Comparison of ENCODE assay signal across 31 cellular contexts in genomic region chr19:55471266-55471665, GRCh38. TPM values are rescaled to one million over a fixed set of nuclear protein-coding genes. Genes with fewer than 3 reads are reported as not detected.
A peak's percentile ranks its signal among the peaks of the same experiment; 100 is the strongest.
DNase-seq lines count a peak whose midpoint lies in the region; ATAC-seq and TF ChIP-seq lines count a peak whose summit lies in the region.
"Had no signal": no experiment of that assay in that cellular context is flagged by ENCODE, and none has a peak within 500 bp of the region (broad histone marks: within the 10 kb centered on the region; RNA-seq: fewer than 3 reads in every experiment).

No MANE protein-coding gene starts in this region.

- DNase-seq in NCI-H69 (lab: John Stamatoyannopoulos, UW) (peak; percentile 63), mesenchymal stem cell (no peak), substantia nigra (lab: John Stamatoyannopoulos, UW) (no peak), 8988T (no peak)
- DNase-seq in CD8-positive, alpha-beta T cell, result no peak
- DNase-seq: AML-193; CD4-positive, alpha-beta T cell; COR-L47; GDM1; GM23248; H7; Karpas-422; NCI-H1105; NCI-H1436 treated with DMSO at 0.1 percent for 48 hours; NCI-H2081; NCI-H2171; NCI-H226; NCI-H510A; NCI-H774; Right ventricle myocardium superior; T-helper 1 cell had no signal

- H3K4me2 ChIP-seq in mesenchymal stem cell (ENCODE audit: low read length, poor library complexity, severe bottlenecking), result no peak overlapping the region
- H3K4me2 ChIP-seq: A549; BLaER1 treated with 17β-estradiol and CSF1 and Interleukin-3, amounts not matched to agents 10 nM and 100 nM had no signal

- no peak overlapping the region for H4K91ac ChIP-seq in mesenchymal stem cell (ENCODE audit: low read length)

- peaks cover 6% of the 10 kb centered on the region for H3K4me1 Mint-ChIP-seq in CD8-positive, alpha-beta T cell (ENCODE audit: low read depth)

- no peak overlapping the region for H3K23ac ChIP-seq in mesenchymal stem cell (ENCODE audit: low read length in 2 of 2)

- no peak overlapping the region for H3K4me3 Mint-ChIP-seq in CD8-positive, alpha-beta T cell
- H3K4me3 Mint-ChIP-seq: CD4-positive, alpha-beta T cell had no signal

- intact Hi-C loops in CD8-positive, alpha-beta T cell (cut with DNase I, micrococcal nuclease), result loop anchor here in 1 of 2 experiments (10.0 kb wide), 1 partner anchor 1006 kb away; the partner anchor contains the start of gene LENG9

- H3K36me3 Mint-ChIP-seq in CD8-positive, alpha-beta T cell, result no peaks in the 10 kb centered on the region

- no peaks in the 10 kb centered on the region for H3K79me1 ChIP-seq in mesenchymal stem cell (replicated peaks; ENCODE audit: low read length, poor library complexity, severe bottlenecking)

- H2AFZ ChIP-seq in mesenchymal stem cell (ENCODE audit: low read depth, low read length), result no peak overlapping the region
- H2AFZ ChIP-seq: GM23248 had no signal

- H3K9me3 ChIP-seq in HEK293 (ENCODE audit: control insufficient read depth, insufficient read depth, low read depth, low read length) (no peaks in the 10 kb centered on the region), mesenchymal stem cell (ENCODE audit: control insufficient read depth, low read length) (no peaks in the 10 kb centered on the region)
- no peaks in the 10 kb centered on the region for H3K9me3 ChIP-seq in CD8-positive, alpha-beta T cell (ENCODE audit: low read length)
- H3K9me3 ChIP-seq: A549; BLaER1 treated with 17β-estradiol and CSF1 and Interleukin-3, amounts not matched to agents 10 nM and 100 nM; SJSA1 had no signal

- no peak overlapping the region for H2BK12ac ChIP-seq in mesenchymal stem cell (ENCODE audit: low read length in 2 of 2)

- WGBS in mesenchymal stem cell, result 97% methylated on average over 13 of the region's 13 CpGs

- TF ChIP-seq CTCF in 22Rv1 (IDR thresholded peaks at IDR 0.05) (no peak), HEK293 (tag by site-specific recombination; IDR thresholded peaks at IDR 0.05) (no peak)
- no peak for TF ChIP-seq CTCF in CD8-positive, alpha-beta T cell (IDR thresholded peaks at IDR 0.05)

- H3K4ac ChIP-seq in mesenchymal stem cell (ENCODE audit: low read depth in 1 of 2, low read length in 2 of 2), result no peak overlapping the region

- POLR2A ChIA-PET in HEK293 (lab: Yijun Ruan, JAX), result interaction anchor here (1.2 kb wide), 1 partner anchor 10 kb away, joined by 4 read pairs; the partner anchor contains the start of gene ISOC2
- POLR2A ChIA-PET in CD8-positive, alpha-beta T cell (lab: Charles Lee), result no interaction called here

- H3K4me1 ChIP-seq in HEK293 (ENCODE audit: control insufficient read depth, insufficient read depth, low read length), result 0 out of 2 replicates have a peak, but pooled peaks cover 2% of the 10 kb centered on the region
- H3K4me1 ChIP-seq in mesenchymal stem cell (ENCODE audit: control insufficient read depth, insufficient read depth, low read depth, low read length), result peaks cover 44% of the 10 kb centered on the region
- peaks cover 8% of the 10 kb centered on the region for H3K4me1 ChIP-seq in CD8-positive, alpha-beta T cell (ENCODE audit: insufficient read depth, low read length)

- H2BK15ac ChIP-seq in mesenchymal stem cell (ENCODE audit: low read depth, poor library complexity, severe bottlenecking), result no peak overlapping the region

- peak overlapping the region; percentile 54 for H2AK5ac ChIP-seq in mesenchymal stem cell (ENCODE audit: low read length, severe bottlenecking)

- no peaks in the 10 kb centered on the region for H3K9me3 Mint-ChIP-seq in CD8-positive, alpha-beta T cell
- H3K9me3 Mint-ChIP-seq: CD4-positive, alpha-beta T cell had no signal

- no peak for ATAC-seq in CD8-positive, alpha-beta T cell
- ATAC-seq in HG03175 (IDR thresholded peaks at IDR 0.05; ENCODE audit: unreplicated experiment), result no peak
- ATAC-seq: A549, GM12878 had no signal

- H3K27me3 ChIP-seq in mesenchymal stem cell (ENCODE audit: control insufficient read depth in 1 of 2, insufficient read depth in 1 of 2, low read length in 2 of 2), result no peaks in the 10 kb centered on the region
- H3K27me3 ChIP-seq in CD8-positive, alpha-beta T cell (ENCODE audit: insufficient read depth, low read length), result no peaks in the 10 kb centered on the region
- H3K27me3 ChIP-seq: BLaER1 treated with 17β-estradiol and CSF1 and Interleukin-3, amounts not matched to agents 10 nM and 100 nM; SJSA1 had no signal

- no peak overlapping the region for H3K18ac ChIP-seq in mesenchymal stem cell (ENCODE audit: low read depth in 1 of 2, low read length in 2 of 2)

- no peaks in the 10 kb centered on the region for H3K36me3 ChIP-seq in HEK293 (ENCODE audit: control insufficient read depth in 2 of 2, insufficient read depth in 1 of 2, low read length in 2 of 2)
- H3K36me3 ChIP-seq in mesenchymal stem cell (ENCODE audit: control insufficient read depth in 1 of 2, insufficient read depth in 2 of 2, low read depth in 1 of 2, low read length in 2 of 2), result no peaks in the 10 kb centered on the region
- H3K36me3 ChIP-seq in CD8-positive, alpha-beta T cell (ENCODE audit: insufficient read depth, low read length), result no peaks in the 10 kb centered on the region
- H3K36me3 ChIP-seq: BLaER1 treated with 17β-estradiol and CSF1 and Interleukin-3, amounts not matched to agents 10 nM and 100 nM; SJSA1 had no signal

- no peaks in the 10 kb centered on the region for H3K27me3 Mint-ChIP-seq in CD8-positive, alpha-beta T cell (ENCODE audit: low read depth)
- H3K27me3 Mint-ChIP-seq: CD4-positive, alpha-beta T cell had no signal

- H3K4me3 ChIP-seq in HEK293 (ENCODE audit: low read depth, low read length) (no peak overlapping the region), mesenchymal stem cell (ENCODE audit: insufficient read depth in 1 of 2, low read depth in 1 of 2, low read length in 2 of 2) (no peak overlapping the region)
- H3K4me3 ChIP-seq in CD8-positive, alpha-beta T cell (ENCODE audit: low read depth, low read length), result no peak overlapping the region
- H3K4me3 ChIP-seq: A549; BLaER1 treated with 17β-estradiol and CSF1 and Interleukin-3, amounts not matched to agents 10 nM and 100 nM; GM12878; GM23248; SJSA1 had no signal

- H3K9ac ChIP-seq in mesenchymal stem cell (ENCODE audit: low read length), result no peak overlapping the region
- H3K9ac ChIP-seq: BLaER1 treated with 17β-estradiol and CSF1 and Interleukin-3, amounts not matched to agents 10 nM and 100 nM; GM23248 had no signal

- H3K27ac ChIP-seq in 22Rv1 (peak overlapping the region; percentile 36), HEK293 (ENCODE audit: extremely low read depth, low read depth, low read length) (no peak overlapping the region), mesenchymal stem cell (ENCODE audit: low read length, poor library complexity, severe bottlenecking) (no peak overlapping the region), substantia nigra (ENCODE audit: low read depth, low read length, poor library complexity, severe bottlenecking) (no peak overlapping the region)
- H3K27ac ChIP-seq in CD8-positive, alpha-beta T cell (ENCODE audit: low read depth, low read length), result no peak overlapping the region
- H3K27ac ChIP-seq: A549; BLaER1 treated with 17β-estradiol and CSF1 and Interleukin-3, amounts not matched to agents 10 nM and 100 nM; GM23248; SJSA1 had no signal

- no peak overlapping the region for H4K8ac ChIP-seq in mesenchymal stem cell (ENCODE audit: low read length)

- no peak overlapping the region for H2BK120ac ChIP-seq in mesenchymal stem cell (ENCODE audit: low read depth, low read length)

- no peak overlapping the region for H3K27ac Mint-ChIP-seq in CD8-positive, alpha-beta T cell
- H3K27ac Mint-ChIP-seq: CD4-positive, alpha-beta T cell had no signal

- H2BK5ac ChIP-seq in mesenchymal stem cell (ENCODE audit: low read depth, low read length, poor library complexity, severe bottlenecking), result no peak overlapping the region

- CTCF ChIA-PET in HEK293 (lab: Yijun Ruan, JAX), result interaction anchor here (0.8 to 1.5 kb wide), 2 partner anchors 33 to 161 kb away, joined by 3 to 13 read pairs; no protein-coding TSS in a partner anchor
- CTCF ChIA-PET in CD8-positive, alpha-beta T cell (lab: Charles Lee), result interaction anchor here (1.0 to 1.4 kb wide), 2 partner anchors 33 to 160 kb away, joined by 5 to 8 read pairs; no protein-coding TSS in a partner anchor

- H3K14ac ChIP-seq in mesenchymal stem cell (ENCODE audit: low read length in 2 of 2), result no peak overlapping the region

TF ChIP-seq in HEK293, 187 proteins besides CTCF, POLR2A, EP300 and RAD21 (continues in another document):
- no peak for TF ChIP-seq ZNF354C (tag by site-specific recombination; IDR thresholded peaks at IDR 0.05; ENCODE audit: borderline replicate concordance, low read depth)
- TF ChIP-seq, protein P1, sequence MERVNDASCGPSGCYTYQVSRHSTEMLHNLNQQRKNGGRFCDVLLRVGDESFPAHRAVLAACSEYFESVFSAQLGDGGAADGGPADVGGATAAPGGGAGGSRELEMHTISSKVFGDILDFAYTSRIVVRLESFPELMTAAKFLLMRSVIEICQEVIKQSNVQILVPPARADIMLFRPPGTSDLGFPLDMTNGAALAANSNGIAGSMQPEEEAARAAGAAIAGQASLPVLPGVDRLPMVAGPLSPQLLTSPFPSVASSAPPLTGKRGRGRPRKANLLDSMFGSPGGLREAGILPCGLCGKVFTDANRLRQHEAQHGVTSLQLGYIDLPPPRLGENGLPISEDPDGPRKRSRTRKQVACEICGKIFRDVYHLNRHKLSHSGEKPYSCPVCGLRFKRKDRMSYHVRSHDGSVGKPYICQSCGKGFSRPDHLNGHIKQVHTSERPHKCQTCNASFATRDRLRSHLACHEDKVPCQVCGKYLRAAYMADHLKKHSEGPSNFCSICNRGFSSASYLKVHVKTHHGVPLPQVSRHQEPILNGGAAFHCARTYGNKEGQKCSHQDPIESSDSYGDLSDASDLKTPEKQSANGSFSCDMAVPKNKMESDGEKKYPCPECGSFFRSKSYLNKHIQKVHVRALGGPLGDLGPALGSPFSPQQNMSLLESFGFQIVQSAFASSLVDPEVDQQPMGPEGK (tag by site-specific recombination; IDR thresholded peaks at IDR 0.05), result no peak
- no peak for TF ChIP-seq ZNF155 (tag by site-specific recombination; IDR thresholded peaks at IDR 0.05)
- TF ChIP-seq ZNF48 (tag by site-specific recombination; IDR thresholded peaks at IDR 0.05), result no peak
- no peak for TF ChIP-seq ZNF529 (tag by site-specific recombination; IDR thresholded peaks at IDR 0.05; ENCODE audit: insufficient replicate concordance)
- TF ChIP-seq ZNF24 (tag by site-specific recombination; IDR thresholded peaks at IDR 0.05), result no peak

RNA-seq across cellular contexts. Expression of gene ZNF628, which starts 5.2 kb away (rescaled TPM):
- polyA plus RNA-seq in mesenchymal stem cell (2013, experiment 1 of 2), result 7.0 TPM
- 6.6 TPM for polyA plus RNA-seq in mesenchymal stem cell (2013, experiment 2 of 2)
- total RNA-seq in CD8-positive, alpha-beta T cell, result 10 to 100 TPM; 27.0 to 27.8 TPM

RNA-seq across cellular contexts. Expression of gene C19orf85, which starts 6.7 kb away (rescaled TPM):
- polyA plus RNA-seq in mesenchymal stem cell (2013, experiment 1 of 2), result not detected
- polyA plus RNA-seq in mesenchymal stem cell (2013, experiment 2 of 2), result not detected
- total RNA-seq in CD8-positive, alpha-beta T cell, result not detected
- total RNA-seq: CD4-positive, alpha-beta T cell; GM12878; GM23248; M059J; Right ventricle myocardium superior; RPMI7951; SJSA1 had no signal
- polyA plus RNA-seq: A549, GM12878, GM23248 had no signal

RNA-seq across cellular contexts. Expression of gene ISOC2, which starts 9.8 kb away (rescaled TPM):
- 54.6 TPM for polyA plus RNA-seq in mesenchymal stem cell (2013, experiment 1 of 2)
- 52.1 TPM for polyA plus RNA-seq in mesenchymal stem cell (2013, experiment 2 of 2)
- 1 to 10 TPM; 1.5 to 2.1 TPM for total RNA-seq in CD8-positive, alpha-beta T cell

RNA-seq across cellular contexts. Expression of gene NAT14, which starts 13.7 kb away (rescaled TPM):
- polyA plus RNA-seq in mesenchymal stem cell (2013, experiment 1 of 2), result 106 TPM
- polyA plus RNA-seq in mesenchymal stem cell (2013, experiment 2 of 2), result 108 TPM
- 1 to 10 TPM; 9.9 to 10.0 TPM for total RNA-seq in CD8-positive, alpha-beta T cell

RNA-seq across cellular contexts. Expression of gene SSC5D, which starts 17.0 kb away (rescaled TPM):
- 29.2 TPM for polyA plus RNA-seq in mesenchymal stem cell (2013, experiment 1 of 2)
- polyA plus RNA-seq in mesenchymal stem cell (2013, experiment 2 of 2), result 27.1 TPM
- 1 to 10 TPM in 1 of 2 experiments, under 1 TPM in 1; 0.36 to 1.2 TPM for total RNA-seq in CD8-positive, alpha-beta T cell
- total RNA-seq: HT-29, SJSA1 had no signal
